ENCODE assay signal across 9 cellular contexts in the genomic region with DNA sequence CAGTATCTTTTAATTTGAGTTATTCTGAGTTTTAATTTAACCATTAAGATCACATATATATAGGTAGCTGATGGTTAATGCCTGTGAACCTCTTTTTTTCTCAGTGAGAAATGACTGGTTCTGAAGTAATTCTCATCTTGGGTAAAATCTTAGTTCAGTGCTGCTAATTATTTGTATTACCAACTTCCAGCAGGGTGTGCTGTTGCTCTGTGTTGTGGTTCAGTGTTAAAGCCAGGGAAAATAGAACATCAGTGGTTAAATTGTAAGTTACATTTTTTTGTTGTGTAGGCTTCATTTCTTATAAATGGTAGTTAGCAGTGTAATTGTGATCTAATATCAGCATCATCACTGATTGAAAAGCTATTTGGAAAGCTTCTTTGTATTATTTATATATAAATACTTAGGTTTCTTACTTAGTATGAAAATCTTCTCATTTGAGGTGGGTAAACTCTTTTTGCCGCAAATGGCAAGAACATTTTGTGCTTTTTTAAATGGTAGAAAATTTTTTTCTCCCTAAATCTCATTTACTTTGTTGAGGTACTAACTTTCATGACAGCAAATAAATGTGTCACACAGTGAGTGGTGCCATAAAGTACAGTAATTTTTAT. TPM values are rescaled to one million over a fixed set of nuclear protein-coding genes. Genes with fewer than 3 reads are reported as not detected.
DNase-seq lines count a peak whose midpoint lies in the region; ATAC-seq and TF ChIP-seq lines count a peak whose summit lies in the region.
"Had no signal": no experiment of that assay in that cellular context is flagged by ENCODE, and none has a peak within 500 bp of the region (broad histone marks: within the 10 kb centered on the region; RNA-seq: fewer than 3 reads in every experiment).

No MANE protein-coding gene starts in this region.

- no peaks in the 10 kb centered on the region for H3K27me3 Mint-ChIP-seq in CD4-positive, alpha-beta T cell

- H3K4me3 ChIP-seq in neural cell (ENCODE audit: low read length): no peak overlapping the region

- ATAC-seq in CD4-positive, alpha-beta T cell (ENCODE audit: poor library complexity): peak; percentile 68
- ATAC-seq in GM19468 (IDR thresholded peaks at IDR 0.05; ENCODE audit: extremely low read depth, unreplicated experiment) (peak; percentile 39), GM21423 (IDR thresholded peaks at IDR 0.05; ENCODE audit: unreplicated experiment) (no peak)

- no peaks in the 10 kb centered on the region for H4K20me1 ChIP-seq in neural cell (ENCODE audit: insufficient read depth)

- H3K4me1 Mint-ChIP-seq in CD4-positive, alpha-beta T cell (ENCODE audit: low read depth): peaks cover 11% of the 10 kb centered on the region

- H2AFZ ChIP-seq in neural cell (ENCODE audit: low read depth, low read length): no peak overlapping the region

- no peak overlapping the region for H3K4me2 ChIP-seq in neural cell (ENCODE audit: low read length)

- peak; percentile 71 for TF ChIP-seq CTCF in CD4-positive, alpha-beta T cell (IDR thresholded peaks at IDR 0.05)
- TF ChIP-seq CTCF in neural cell (IDR thresholded peaks at IDR 0.05; ENCODE audit: poor library complexity, severe bottlenecking): peak; percentile 79

- H3K27ac ChIP-seq in CD4-positive, alpha-beta T cell (ENCODE audit: low read depth, low read length): no peak overlapping the region
- no peak overlapping the region for H3K27ac ChIP-seq in neural cell (ENCODE audit: low read length)

- no peaks in the 10 kb centered on the region for H3K9me3 Mint-ChIP-seq in CD4-positive, alpha-beta T cell
- H3K9me3 Mint-ChIP-seq: T-helper 1 cell treated with Interleukin-12 subunit alpha and Interleukin-12 subunit beta and Interleukin-4 antibody, amounts not matched to agents 30 μg/mL and 1 μg/mL, for 36 hours had no signal

- intact Hi-C loops in CD4-positive, alpha-beta T cell (cut with DNase I, micrococcal nuclease): loop anchor here in 1 of 2 experiments (1.0 kb wide), 2 partner anchors 25 to 1283 kb away; no protein-coding TSS in a partner anchor

- H3K27ac Mint-ChIP-seq in CD4-positive, alpha-beta T cell: no peak overlapping the region
- H3K27ac Mint-ChIP-seq: T-helper 1 cell treated with Interleukin-12 subunit alpha and Interleukin-12 subunit beta and Interleukin-4 antibody, amounts not matched to agents 30 μg/mL and 1 μg/mL, for 36 hours had no signal

- H3K36me3 Mint-ChIP-seq in CD4-positive, alpha-beta T cell (ENCODE audit: low read depth): peaks cover 88% of the 10 kb centered on the region

- H3F3A ChIP-seq in neural cell (ENCODE audit: insufficient read depth, low read length, poor library complexity, severe bottlenecking): no peaks in the 10 kb centered on the region

- H3K4me3 Mint-ChIP-seq in CD4-positive, alpha-beta T cell: no peak overlapping the region
- H3K4me3 Mint-ChIP-seq: T-helper 1 cell treated with Interleukin-12 subunit alpha and Interleukin-12 subunit beta and Interleukin-4 antibody, amounts not matched to agents 30 μg/mL and 1 μg/mL, for 36 hours had no signal

- POLR2A ChIA-PET in CD4-positive, alpha-beta T cell (lab: Charles Lee): no interaction called here

- H3K36me3 ChIP-seq in neural cell (ENCODE audit: insufficient read depth, low read length): peaks cover 4% of the 10 kb centered on the region

- H3K9me3 ChIP-seq in CD4-positive, alpha-beta T cell (ENCODE audit: control insufficient read depth, low read length): no peaks in the 10 kb centered on the region
- H3K9me3 ChIP-seq in neural cell (ENCODE audit: low read length): no peaks in the 10 kb centered on the region

- peak; percentile 79 for TF ChIP-seq RAD21 in neural cell (conservative IDR thresholded peaks at IDR 0.05)

- H3K9ac ChIP-seq in neural cell (ENCODE audit: low read length): no peak overlapping the region

- no peaks in the 10 kb centered on the region for H3K9me2 ChIP-seq in neural cell (ENCODE audit: insufficient read depth, low read length)

- no peaks in the 10 kb centered on the region for H3K27me3 ChIP-seq in CD4-positive, alpha-beta T cell (ENCODE audit: control insufficient read depth, insufficient read depth, low read length)
- no peaks in the 10 kb centered on the region for H3K27me3 ChIP-seq in neural cell (ENCODE audit: insufficient read depth, low read depth, low read length)

- no peak for TF ChIP-seq EP300 in neural cell (conservative IDR thresholded peaks at IDR 0.05; ENCODE audit: poor library complexity, severe bottlenecking)

- H3K79me2 ChIP-seq in neural cell (replicated peaks; ENCODE audit: insufficient read depth, low read length): no peaks in the 10 kb centered on the region

- CTCF ChIA-PET in CD4-positive, alpha-beta T cell (lab: Charles Lee): interaction anchor here (0.8 to 1.7 kb wide), 5 partner anchors 14 to 34 kb away, joined by 3 to 5 read pairs (median 3); no protein-coding TSS in a partner anchor

- peak in 5 of 10 experiments; percentile 6 to 24 (median 13) for DNase-seq in CD4-positive, alpha-beta T cell
- DNase-seq in NCI-H2196 (lab: John Stamatoyannopoulos, UW; ENCODE audit: unreplicated experiment) (peak; percentile 56), fibroblast of gingiva (ENCODE audit: low read depth) (peak; percentile 57), mesenteric fat pad (ENCODE audit: low spot score) (no peak)
- peak; percentile 12 to 46 for DNase-seq in activated CD4-positive, alpha-beta T cell treated with anti-CD3 and anti-CD28 coated beads for 4 hours

TF ChIP-seq in neural cell, 6 proteins besides CTCF, POLR2A, EP300 and RAD21:
- TF ChIP-seq POLR2AphosphoS5 (IDR thresholded peaks at IDR 0.05) (no peak), SMC3 (conservative IDR thresholded peaks at IDR 0.05; ENCODE audit: poor library complexity) (peak; percentile 74)
TF ChIP-seq in neural cell: peak in this region for 1.

RNA-seq across cellular contexts. Expression of gene CDC5L, which starts 43.7 kb away (rescaled TPM):
- total RNA-seq in CD4-positive, alpha-beta T cell: 10 to 100 TPM; 18.9 to 19.9 TPM
- 27.3 and 28.9 TPM in 2 replicates for polyA plus RNA-seq in neural cell
- 62.3 and 64.6 TPM in 2 replicates for polyA minus RNA-seq in neural cell
- 16.8 TPM for total RNA-seq in mesenteric fat pad
